27 cellular contexts compared by ENCODE assay signal in the genomic region with DNA sequence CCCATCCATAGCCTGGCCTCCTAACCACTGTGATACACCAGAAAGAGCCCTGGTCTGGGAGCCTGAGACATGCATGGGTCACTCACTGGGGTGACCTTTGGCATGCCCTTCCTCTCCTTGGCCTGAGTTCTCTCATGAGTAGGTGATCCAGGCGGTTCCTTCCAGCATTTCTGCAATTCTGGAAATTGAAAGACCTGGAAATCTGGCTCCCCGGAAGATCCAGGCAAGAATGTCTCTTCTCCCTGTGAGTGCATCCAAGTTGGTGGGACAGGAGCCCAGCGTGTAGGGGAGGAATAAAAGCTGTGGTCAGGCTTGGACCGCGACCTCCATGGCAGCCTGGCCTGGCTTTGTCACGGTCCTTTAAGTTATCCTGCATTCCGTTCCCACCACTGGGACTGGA. TPM values are rescaled to one million over a fixed set of nuclear protein-coding genes. Genes with fewer than 3 reads are reported as not detected.
"Had no signal": no experiment of that assay in that cellular context is flagged by ENCODE, and none has a peak within 500 bp of the region (broad histone marks: within the 10 kb centered on the region; RNA-seq: fewer than 3 reads in every experiment).

No MANE protein-coding gene starts in this region.

- H3K36me3 ChIP-seq: adrenal gland, brain microvascular endothelial cell had no signal

- H3K4me3 ChIP-seq: adrenal gland, coronary artery, dorsolateral prefrontal cortex had no signal

- ATAC-seq: activated CD4-positive, CD25-positive, alpha-beta regulatory T cell treated with anti-CD3 and anti-CD28 coated beads, Interleukin-2, amount 50 U/mL, for 24 hours; activated CD8-positive, alpha-beta T cell treated with anti-CD3 and anti-CD28 coated beads for 36 hours; activated naive CD8-positive, alpha-beta T cell treated with anti-CD3 and anti-CD28 coated beads, Interleukin-2, amount 50 U/mL, for 24 hours; activated T-cell treated with anti-CD3 and anti-CD28 coated beads, Interleukin-2, amount 50 U/mL, for 4 hours; activated T-helper 17 cell treated with anti-CD3 and anti-CD28 coated beads, Interleukin-2, amount 50 U/mL, for 72 hours; esophagus mucosa; T-helper 17 cell had no signal

- DNase-seq: activated B cell treated with CpG ODN at 0.5 μM for 24 hours; activated CD4-positive, alpha-beta T cell treated with anti-CD3 and anti-CD28 coated beads for 48 hours; activated CD4-positive, alpha-beta T cell treated with anti-CD3 and anti-CD28 coated beads, Interleukin-2, amount 50 U/mL, for 1 hour; activated CD4-positive, alpha-beta T cell treated with anti-CD3 and anti-CD28 coated beads, Interleukin-2, amount 50 U/mL, for 48 hours; activated CD8-positive, alpha-beta memory T cell treated with anti-CD3 and anti-CD28 coated beads for 24 hours; activated CD8-positive, alpha-beta T cell treated with anti-CD3 and anti-CD28 coated beads for 36 hours; activated effector memory CD4-positive, alpha-beta T cell treated with Interleukin-2 at 50 U/mL for 16 hours; activated gamma-delta T cell treated with Interleukin-2 at 50 U/mL for 16 hours; activated naive CD4-positive, alpha-beta T cell treated with Interleukin-2 at 50 U/mL for 16 hours; activated naive CD8-positive, alpha-beta T cell treated with anti-CD3 and anti-CD28 coated beads for 36 hours; activated naive CD8-positive, alpha-beta T cell treated with anti-CD3 and anti-CD28 coated beads, Interleukin-2, amount 50 U/mL, for 24 hours; activated T-cell treated with anti-CD3 and anti-CD28 coated beads, Interleukin-2, amount 50 U/mL, for 4 hours; adrenal gland; amygdala; aorta; brain microvascular endothelial cell; dorsolateral prefrontal cortex; effector memory CD4-positive, alpha-beta T cell; endodermal cell; foreskin fibroblast; T-helper 1 cell; T-helper 17 cell; T1000 had no signal

- H3K4me1 ChIP-seq: adrenal gland had no signal

- H3K27ac ChIP-seq: adrenal gland, brain microvascular endothelial cell, coronary artery had no signal

- H3K9me3 ChIP-seq: adrenal gland had no signal

RNA-seq across cellular contexts. Expression of a gene that starts 16.1 kb away (rescaled TPM):
- total RNA-seq: activated B cell treated with CpG ODN at 0.5 μM for 24 hours; activated CD8-positive, alpha-beta T cell treated with anti-CD3 and anti-CD28 coated beads for 36 hours; activated naive CD8-positive, alpha-beta T cell treated with anti-CD3 and anti-CD28 coated beads for 36 hours; T-helper 17 cell had no signal
